In genomic region chr1:34642679-34643078, GRCh38 we compare ENCODE assay signal across 28 cellular contexts.
DNase-seq lines count a peak whose midpoint lies in the region; ATAC-seq, FAIRE-seq and TF ChIP-seq lines count a peak whose summit lies in the region.
"Had no signal": no experiment of that assay in that cellular context is flagged by ENCODE, and none has a peak within 500 bp of the region (broad histone marks: within the 10 kb centered on the region; RNA-seq: fewer than 3 reads in every experiment).

No MANE protein-coding gene starts in this region.

- intact Hi-C loops in activated CD8-positive, alpha-beta T cell treated with anti-CD3 and anti-CD28 coated beads for 36 hours (cut with micrococcal nuclease), result no loop called here

- no peak for TF ChIP-seq EP300 in H1 (IDR thresholded peaks at IDR 0.05; ENCODE audit: borderline replicate concordance in 1 of 2, low read depth in 2 of 2, low read length in 2 of 2)

- WGBS in H1 (ENCODE audit: extremely low coverage in 1 of 2, insufficient coverage in 1 of 2, insufficient read length in 1 of 2, insufficient replicate concordance in 2 of 2, low coverage in 1 of 2, low lambda C conversion rate in 2 of 2, missing lambda C conversion rate in 1 of 2), 2 experiments, result 88% methylated on average over 1 of the region's 1 CpG; no CpG with 5 or more reads in 1 of the 2 experiments

- peak; percentile 39 for DNase-seq in H7
- DNase-seq in H1 (ENCODE audit: low read depth in 1 of 2, low spot score in 2 of 2), result no peak
- no peak for DNase-seq in nephron progenitor cell
- no peak for DNase-seq in activated CD8-positive, alpha-beta T cell treated with anti-CD3 and anti-CD28 coated beads for 36 hours
- DNase-seq in stimulated activated naive CD4-positive, alpha-beta T cell treated with Interleukin-2 at 50 U/mL for 16 hours (lab: John Stamatoyannopoulos, UW), result no peak
- DNase-seq: activated CD4-positive, alpha-beta memory T cell treated with anti-CD3 and anti-CD28 coated beads, Interleukin-2, amount 10 ng/mL, durations not matched to agents 7 days and 5 days; activated CD4-positive, alpha-beta T cell treated with anti-CD3 and anti-CD28 coated beads for 1 hour; activated CD8-positive, alpha-beta memory T cell treated with anti-CD3 and anti-CD28 coated beads, Interleukin-2, amount 50 U/mL, for 48 hours; activated naive CD4-positive, alpha-beta T cell treated with anti-CD3 and anti-CD28 coated beads for 36 hours; C1 segment of cervical spinal cord; caudate nucleus; cortex of kidney; DMS79; effector memory CD4-positive, alpha-beta T cell; GF-D8; islet precursor cell; lower lobe of right lung; natural killer cell; NCI-H1105 treated with DMSO at 0.1 percent for 48 hours; NCI-H2029; SHP77; stimulated activated CD4-positive, alpha-beta T cell treated with anti-CD3 and anti-CD28 coated beads, Interleukin-4, amount 100 ng/mL, for 1 hour had no signal

- H3K27me3 ChIP-seq in H7 (ENCODE audit: control insufficient read depth, insufficient read depth, low read length) (no peaks in the 10 kb centered on the region), H1 (replicated peaks in 1 of 4; ENCODE audit: control insufficient read depth in 3 of 4, extremely low read depth in 1 of 4, insufficient read depth in 3 of 4, low read length in 3 of 4) (no peaks in the 10 kb centered on the region)

- peaks cover 3% of the 10 kb centered on the region; the same call in 1 of the 2 replicates for H3K23me2 ChIP-seq in H1 (ENCODE audit: low read depth, low read length)

- H2BK5ac ChIP-seq in H1 (ENCODE audit: low read depth, low read length), result no peak overlapping the region

- peaks cover 0 to 7% (median 3%) of the 10 kb centered on the region in 4 experiments; a peak in 3 of 7 replicates for H3K4me1 ChIP-seq in H1 (replicated peaks in 1 of 4; ENCODE audit: control insufficient read depth in 3 of 4, insufficient read depth in 4 of 4, low read length in 3 of 4)
- H3K4me1 ChIP-seq: HAP-1, lower lobe of right lung, tibial nerve had no signal

- peak; percentile 18; the same call in 1 of the 3 replicates for TF ChIP-seq CTCF in GM12872 (IDR thresholded peaks at IDR 0.05; ENCODE audit: insufficient read depth, low read depth, low read length)
- TF ChIP-seq CTCF in H1 (IDR thresholded peaks at IDR 0.05; ENCODE audit: control extremely low read depth in 1 of 3, insufficient read depth in 1 of 3, low read depth in 1 of 3, low read length in 3 of 3), result peak; percentile 76 to 86 (median 77)
- TF ChIP-seq CTCF in nephron progenitor cell (IDR thresholded peaks at IDR 0.05), result peak; percentile 24
- no peak for TF ChIP-seq CTCF in activated CD8-positive, alpha-beta T cell treated with anti-CD3 and anti-CD28 coated beads for 36 hours (IDR thresholded peaks at IDR 0.05)

- POLR2A ChIA-PET in H1 (lab: Charles Lee; ENCODE audit: partially characterized antibody), result no interaction called here
- POLR2A ChIA-PET in activated CD8-positive, alpha-beta T cell treated with anti-CD3 and anti-CD28 coated beads for 36 hours (lab: Charles Lee), result no interaction called here

- H2BK15ac ChIP-seq in H1 (ENCODE audit: low read length), result no peak overlapping the region

- TF ChIP-seq POLR2A in H1 (IDR thresholded peaks at IDR 0.05; ENCODE audit: control extremely low read depth in 1 of 2, low read depth in 2 of 2, low read length in 2 of 2), result no peak

- no peak overlapping the region for H2BK120ac ChIP-seq in H1 (replicated peaks; ENCODE audit: low read depth, low read length)

- no peak overlapping the region for H3K4me3 Mint-ChIP-seq in nephron progenitor cell
- no peak overlapping the region for H3K4me3 Mint-ChIP-seq in activated CD8-positive, alpha-beta T cell treated with anti-CD3 and anti-CD28 coated beads for 36 hours
- H3K4me3 Mint-ChIP-seq: activated CD4-positive, alpha-beta memory T cell treated with anti-CD3 and anti-CD28 coated beads, Interleukin-2, amount 10 ng/mL, durations not matched to agents 7 days and 5 days; activated naive CD4-positive, alpha-beta T cell treated with anti-CD3 and anti-CD28 coated beads for 36 hours; activated T-helper 1 cell treated with anti-CD3 and anti-CD28 coated beads, Interleukin-12 subunit alpha, Interleukin-12 subunit beta, Interleukin-2, Interleukin-4 antibody, amounts not matched to agents 30 ng/mL and 10 ng/mL and 1 ng/mL, durations not matched to agents 14 hours and 24 hours and 36 hours; natural killer cell had no signal

- H4K5ac ChIP-seq in H1 (ENCODE audit: insufficient read length, low read depth, low read length), result no peak overlapping the region

- no peak overlapping the region for H2AK5ac ChIP-seq in H1 (ENCODE audit: low read depth, low read length)

- H3K27ac Mint-ChIP-seq in nephron progenitor cell, result no peak overlapping the region
- no peak overlapping the region for H3K27ac Mint-ChIP-seq in activated CD8-positive, alpha-beta T cell treated with anti-CD3 and anti-CD28 coated beads for 36 hours
- H3K27ac Mint-ChIP-seq: activated CD4-positive, alpha-beta memory T cell treated with anti-CD3 and anti-CD28 coated beads, Interleukin-2, amount 10 ng/mL, durations not matched to agents 7 days and 5 days; activated naive CD4-positive, alpha-beta T cell treated with anti-CD3 and anti-CD28 coated beads for 36 hours; activated T-helper 1 cell treated with anti-CD3 and anti-CD28 coated beads, Interleukin-12 subunit alpha, Interleukin-12 subunit beta, Interleukin-2, Interleukin-4 antibody, amounts not matched to agents 30 ng/mL and 10 ng/mL and 1 ng/mL, durations not matched to agents 14 hours and 24 hours and 36 hours; natural killer cell had no signal

- no peak overlapping the region for H3K14ac ChIP-seq in H1 (ENCODE audit: insufficient read length)

- no peak overlapping the region for H2BK20ac ChIP-seq in H1 (ENCODE audit: low read length)

- H3K36me3 Mint-ChIP-seq in nephron progenitor cell (ENCODE audit: low read depth), result no peaks in the 10 kb centered on the region
- no peaks in the 10 kb centered on the region for H3K36me3 Mint-ChIP-seq in activated CD8-positive, alpha-beta T cell treated with anti-CD3 and anti-CD28 coated beads for 36 hours (ENCODE audit: low read depth)
- H3K36me3 Mint-ChIP-seq: natural killer cell had no signal

- no peak overlapping the region for H3K56ac ChIP-seq in H1 (replicated peaks; ENCODE audit: insufficient read length, low read depth, low read length)

- no peak overlapping the region for H3K9ac ChIP-seq in H1 (replicated peaks in 1 of 4; ENCODE audit: extremely low read depth in 1 of 4, low read depth in 3 of 4, low read length in 3 of 4)

- no peak overlapping the region for H3K23ac ChIP-seq in H1 (ENCODE audit: insufficient read length)

- peaks cover 32% of the 10 kb centered on the region for H3K4me1 Mint-ChIP-seq in nephron progenitor cell
- no peaks in the 10 kb centered on the region for H3K4me1 Mint-ChIP-seq in activated CD8-positive, alpha-beta T cell treated with anti-CD3 and anti-CD28 coated beads for 36 hours (ENCODE audit: low read depth)
- H3K4me1 Mint-ChIP-seq: activated CD4-positive, alpha-beta memory T cell treated with anti-CD3 and anti-CD28 coated beads, Interleukin-2, amount 10 ng/mL, durations not matched to agents 7 days and 5 days; natural killer cell had no signal

- peak; percentile 90 for FAIRE-seq in H1 (lab: Jason Lieb, UNC)
- FAIRE-seq: GM19239 had no signal

- no peak overlapping the region for H3K27ac ChIP-seq in H1 (ENCODE audit: low read depth, low read length)
- H3K27ac ChIP-seq: lower lobe of right lung, tibial nerve had no signal

- TF ChIP-seq RAD21 in H1 (IDR thresholded peaks at IDR 0.05 in 1 of 2, conservative IDR thresholded peaks at IDR 0.05 in 1 of 2; ENCODE audit: low read depth in 2 of 2, low read length in 2 of 2), result peak; percentile 82 to 89

- no peak overlapping the region for H2BK12ac ChIP-seq in H1 (ENCODE audit: low read depth, low read length)

- H3K4me2 ChIP-seq in H1 (ENCODE audit: insufficient read depth in 1 of 2, low read depth in 2 of 2, low read length in 2 of 2), result no peak overlapping the region

- CTCF ChIA-PET in H1 (lab: Charles Lee; ENCODE audit: partially characterized antibody), result interaction anchor here (1.0 to 1.7 kb wide), 5 partner anchors 42 to 681 kb away, joined by 3 to 7 read pairs (median 3); no protein-coding TSS in a partner anchor
- CTCF ChIA-PET in activated CD8-positive, alpha-beta T cell treated with anti-CD3 and anti-CD28 coated beads for 36 hours (lab: Charles Lee), result no interaction called here

- no peaks in the 10 kb centered on the region for H3K79me2 ChIP-seq in H1 (ENCODE audit: control insufficient read depth in 1 of 2, insufficient read depth in 2 of 2, low read length in 2 of 2)

- H4K20me1 ChIP-seq in H1 (replicated peaks in 1 of 2; ENCODE audit: control insufficient read depth in 1 of 2, insufficient read depth in 2 of 2, low read length in 2 of 2), result no peaks in the 10 kb centered on the region

- no peak overlapping the region for H3K4ac ChIP-seq in H1 (replicated peaks; ENCODE audit: insufficient read length, low read depth, low read length)

- H3K27me3 Mint-ChIP-seq in nephron progenitor cell (ENCODE audit: low read depth, poor library complexity), result peaks cover 3% of the 10 kb centered on the region
- H3K27me3 Mint-ChIP-seq in activated CD8-positive, alpha-beta T cell treated with anti-CD3 and anti-CD28 coated beads for 36 hours, result peaks cover 16% of the 10 kb centered on the region

- H3K36me3 ChIP-seq in H7 (replicated peaks; ENCODE audit: control insufficient read depth, insufficient read depth, low read length) (no peaks in the 10 kb centered on the region), H1 (ENCODE audit: control insufficient read depth in 2 of 4, insufficient read depth in 4 of 4, low read length in 3 of 4) (no peaks in the 10 kb centered on the region)
- H3K36me3 ChIP-seq: HAP-1, lower lobe of right lung, tibial nerve had no signal

- H4K8ac ChIP-seq in H1 (ENCODE audit: extremely low read depth, insufficient read depth, low read length), result no peak overlapping the region

- H3K18ac ChIP-seq in H1 (ENCODE audit: extremely low read depth, low read length), result no peak overlapping the region

- H3K79me1 ChIP-seq in H1 (ENCODE audit: low read depth, low read length), result no peaks in the 10 kb centered on the region

- H3K9me3 ChIP-seq in H1 (ENCODE audit: insufficient read depth in 2 of 2, low read depth in 1 of 2, low read length in 1 of 2), result no peaks in the 10 kb centered on the region
- H3K9me3 ChIP-seq: HAP-1, lower lobe of right lung, tibial nerve had no signal

- no peak overlapping the region for H2AFZ ChIP-seq in H1 (ENCODE audit: low read length)

- H3K4me3 ChIP-seq in H7 (ENCODE audit: insufficient read depth, low read depth, low read length), result no peak overlapping the region
- no peak overlapping the region for H3K4me3 ChIP-seq in H1 (ENCODE audit: extremely low read depth in 1 of 4, insufficient read depth in 2 of 4, low read depth in 3 of 4, low read length in 4 of 4)
- H3K4me3 ChIP-seq: HAP-1, lower lobe of right lung, tibial nerve had no signal

- ATAC-seq in activated CD8-positive, alpha-beta T cell treated with anti-CD3 and anti-CD28 coated beads for 36 hours, result no peak
- ATAC-seq in HG02840 (IDR thresholded peaks at IDR 0.05; ENCODE audit: low FRiP score, unreplicated experiment), result no peak
- ATAC-seq: natural killer cell had no signal

- H4K91ac ChIP-seq in H1 (replicated peaks; ENCODE audit: insufficient read length, low read length), result no peak overlapping the region

- H3K9me3 Mint-ChIP-seq in nephron progenitor cell, result no peaks in the 10 kb centered on the region
- no peaks in the 10 kb centered on the region for H3K9me3 Mint-ChIP-seq in activated CD8-positive, alpha-beta T cell treated with anti-CD3 and anti-CD28 coated beads for 36 hours
- H3K9me3 Mint-ChIP-seq: activated CD4-positive, alpha-beta memory T cell treated with anti-CD3 and anti-CD28 coated beads, Interleukin-2, amount 10 ng/mL, durations not matched to agents 7 days and 5 days; activated naive CD4-positive, alpha-beta T cell treated with anti-CD3 and anti-CD28 coated beads for 36 hours; activated T-helper 1 cell treated with anti-CD3 and anti-CD28 coated beads, Interleukin-12 subunit alpha, Interleukin-12 subunit beta, Interleukin-2, Interleukin-4 antibody, amounts not matched to agents 30 ng/mL and 10 ng/mL and 1 ng/mL, durations not matched to agents 14 hours and 24 hours and 36 hours; natural killer cell had no signal
